7 cellular contexts compared by ENCODE assay signal in the genomic region with DNA sequence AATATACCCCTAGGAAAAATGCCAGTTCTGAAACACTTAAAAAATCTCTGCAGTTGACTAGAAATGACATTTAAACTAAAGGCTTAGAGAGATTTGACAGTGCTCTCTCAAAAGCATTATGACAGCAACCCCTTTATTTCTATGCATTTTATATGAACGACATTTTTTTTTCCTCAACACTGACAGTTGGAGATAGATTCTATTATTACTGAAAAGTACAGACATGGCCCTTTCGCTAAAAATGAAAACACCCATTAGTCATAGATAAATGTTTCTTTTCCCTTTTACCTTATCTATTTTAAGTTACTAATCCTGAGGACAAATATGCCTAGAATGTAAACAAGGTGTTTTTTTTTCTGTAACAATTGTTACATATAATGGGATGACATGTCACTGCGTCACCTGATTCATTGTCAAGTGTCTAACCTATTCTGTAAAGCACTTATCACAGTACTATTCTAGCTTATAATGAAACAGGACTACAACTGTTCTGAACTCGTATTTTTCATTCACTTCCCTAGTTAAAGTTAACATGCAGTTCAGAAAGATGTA.
"Had no signal": no experiment of that assay in that cellular context is flagged by ENCODE, and none has a peak within 500 bp of the region (broad histone marks: within the 10 kb centered on the region; RNA-seq: fewer than 3 reads in every experiment).

No MANE protein-coding gene starts in this region.

- H3K9me3 ChIP-seq: HAP-1 had no signal

- DNase-seq: GM23248, GOT3, H7, IMR-90, KG1 had no signal

- ATAC-seq: K562 had no signal

- H3K4me3 ChIP-seq: GM23248, HAP-1, K562 had no signal

- H3K36me3 ChIP-seq: HAP-1 had no signal

- H3K27ac ChIP-seq: GM23248 had no signal

- H3K9ac ChIP-seq: GM23248 had no signal

- H2AFZ ChIP-seq: GM23248 had no signal
